Comparison of ENCODE assay signal across 14 cellular contexts in genomic region chr21:45622416-45623097, GRCh38.
"Had no signal": no experiment of that assay in that cellular context is flagged by ENCODE, and none has a peak within 500 bp of the region (broad histone marks: within the 10 kb centered on the region; RNA-seq: fewer than 3 reads in every experiment).

No MANE protein-coding gene starts in this region.

- H3K36me3 Mint-ChIP-seq: naive thymus-derived CD8-positive, alpha-beta T cell; type B pancreatic cell had no signal

- H3K27ac Mint-ChIP-seq: activated CD4-positive, alpha-beta T cell treated with anti-CD3 and anti-CD28 coated beads for 36 hours; activated CD8-positive, alpha-beta T cell treated with anti-CD3 and anti-CD28 coated beads for 36 hours; progenitor cell of endocrine pancreas; stimulated activated naive CD8-positive, alpha-beta T cell treated with anti-CD3 and anti-CD28 coated beads, Interleukin-15, Interleukin-2, amounts not matched to agents 100 ng/mL and 50 ng/mL, for 24 hours; type B pancreatic cell had no signal

- H3K9me3 Mint-ChIP-seq: activated CD8-positive, alpha-beta T cell treated with anti-CD3 and anti-CD28 coated beads for 36 hours; activated naive CD4-positive, alpha-beta T cell treated with anti-CD3 and anti-CD28 coated beads, Interleukin-2, amount 50 U/mL, for 24 hours; naive thymus-derived CD8-positive, alpha-beta T cell; type B pancreatic cell had no signal

- ATAC-seq: activated CD4-positive, alpha-beta T cell treated with anti-CD3 and anti-CD28 coated beads for 36 hours; activated CD8-positive, alpha-beta T cell treated with anti-CD3 and anti-CD28 coated beads for 36 hours; naive thymus-derived CD8-positive, alpha-beta T cell; SK-N-SH treated with all-trans-retinoic acid at 6 μM for 48 hours had no signal

- H3K4me3 Mint-ChIP-seq: activated CD4-positive, alpha-beta T cell treated with anti-CD3 and anti-CD28 coated beads for 36 hours; activated CD8-positive, alpha-beta T cell treated with anti-CD3 and anti-CD28 coated beads for 36 hours; activated naive CD4-positive, alpha-beta T cell treated with anti-CD3 and anti-CD28 coated beads, Interleukin-2, amount 50 U/mL, for 24 hours; naive thymus-derived CD8-positive, alpha-beta T cell; stimulated activated naive CD8-positive, alpha-beta T cell treated with anti-CD3 and anti-CD28 coated beads, Interleukin-15, Interleukin-2, amounts not matched to agents 100 ng/mL and 50 ng/mL, for 24 hours; type B pancreatic cell had no signal

- H3K27me3 ChIP-seq: right atrium auricular region had no signal

- H3K4me1 ChIP-seq: right atrium auricular region had no signal

- H3K27me3 Mint-ChIP-seq: activated CD4-positive, alpha-beta T cell treated with anti-CD3 and anti-CD28 coated beads for 36 hours; activated CD8-positive, alpha-beta T cell treated with anti-CD3 and anti-CD28 coated beads for 36 hours; activated naive CD4-positive, alpha-beta T cell treated with anti-CD3 and anti-CD28 coated beads, Interleukin-2, amount 50 U/mL, for 24 hours had no signal

- H3K27ac ChIP-seq: cardiac muscle cell, esophagus muscularis mucosa, right atrium auricular region had no signal

- DNase-seq: activated CD4-positive, alpha-beta T cell treated with anti-CD3 and anti-CD28 coated beads for 36 hours; activated CD8-positive, alpha-beta T cell treated with anti-CD3 and anti-CD28 coated beads for 36 hours; naive thymus-derived CD8-positive, alpha-beta T cell; small intestine; T-helper 1 cell; T1000 had no signal
